ENCODE assay signal across 9 cellular contexts in the genomic region with DNA sequence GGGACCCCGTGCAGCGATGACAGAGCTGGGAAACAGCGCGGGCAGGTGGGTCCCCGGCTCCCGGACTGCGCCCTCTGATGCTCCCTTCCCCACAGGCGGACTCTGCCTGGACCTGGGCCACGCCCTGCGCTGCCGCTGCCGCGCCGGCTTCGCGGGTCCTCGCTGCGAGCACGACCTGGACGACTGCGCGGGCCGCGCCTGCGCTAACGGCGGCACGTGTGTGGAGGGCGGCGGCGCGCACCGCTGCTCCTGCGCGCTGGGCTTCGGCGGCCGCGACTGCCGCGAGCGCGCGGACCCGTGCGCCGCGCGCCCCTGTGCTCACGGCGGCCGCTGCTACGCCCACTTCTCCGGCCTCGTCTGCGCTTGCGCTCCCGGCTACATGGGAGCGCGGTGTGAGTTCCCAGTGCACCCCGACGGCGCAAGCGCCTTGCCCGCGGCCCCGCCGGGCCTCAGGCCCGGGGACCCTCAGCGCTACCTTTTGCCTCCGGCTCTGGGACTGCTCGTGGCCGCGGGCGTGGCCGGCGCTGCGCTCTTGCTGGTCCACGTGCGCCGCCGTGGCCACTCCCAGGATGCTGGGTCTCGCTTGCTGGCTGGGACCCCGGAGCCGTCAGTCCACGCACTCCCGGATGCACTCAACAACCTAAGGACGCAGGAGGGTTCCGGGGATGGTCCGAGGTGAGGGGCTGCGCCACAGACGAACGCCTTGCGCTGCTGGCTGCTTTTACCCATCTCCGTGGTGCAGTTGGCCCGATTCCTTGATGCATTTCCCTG. TPM values are rescaled to one million over a fixed set of nuclear protein-coding genes. Genes with fewer than 3 reads are reported as not detected.
DNase-seq lines count a peak whose midpoint lies in the region; ATAC-seq, FAIRE-seq and TF ChIP-seq lines count a peak whose summit lies in the region.
"Had no signal": no experiment of that assay in that cellular context is flagged by ENCODE, and none has a peak within 500 bp of the region (broad histone marks: within the 10 kb centered on the region; RNA-seq: fewer than 3 reads in every experiment).

No MANE protein-coding gene starts in this region.

- H4K5ac ChIP-seq in H1 (ENCODE audit: insufficient read length, low read depth, low read length): no peak overlapping the region

- peaks cover 3 to 6% of the 10 kb centered on the region in 2 experiments; a peak in 2 of 4 replicates for H3K9me3 ChIP-seq in H1 (ENCODE audit: insufficient read depth in 2 of 2, low read depth in 1 of 2, low read length in 1 of 2)

- peak overlapping the region; percentile 86 to 98 for H3K4me2 ChIP-seq in H1 (ENCODE audit: insufficient read depth in 1 of 2, low read depth in 2 of 2, low read length in 2 of 2)

- peaks cover 0 to 13% of the 10 kb centered on the region in 2 donors for H3K36me3 Mint-ChIP-seq in naive B cell

- no peak for TF ChIP-seq POLR2A in H1 (IDR thresholded peaks at IDR 0.05; ENCODE audit: control extremely low read depth in 1 of 2, low read depth in 2 of 2, low read length in 2 of 2)

- peak overlapping the region; percentile 35; the same call in 1 of the 2 replicates for H4K8ac ChIP-seq in H1 (ENCODE audit: extremely low read depth, insufficient read depth, low read length)

- H3K4me3 ChIP-seq in H1 (ENCODE audit: extremely low read depth in 1 of 4, insufficient read depth in 2 of 4, low read depth in 3 of 4, low read length in 4 of 4): peak overlapping the region; percentile 52 to 91 (median 72)

- peak overlapping the region; percentile 84 to 91 (median 88) for H3K4me3 Mint-ChIP-seq in naive B cell

- H3K4ac ChIP-seq in H1 (replicated peaks; ENCODE audit: insufficient read length, low read depth, low read length): no peak overlapping the region

- no peaks in the 10 kb centered on the region for H3K79me2 ChIP-seq in H1 (ENCODE audit: control insufficient read depth in 1 of 2, insufficient read depth in 2 of 2, low read length in 2 of 2)

- no peak overlapping the region for H2BK12ac ChIP-seq in H1 (ENCODE audit: low read depth, low read length)

- peaks cover 0 to 2% (median 0%) of the 10 kb centered on the region in 7 donors for H3K9me3 Mint-ChIP-seq in naive B cell

- TF ChIP-seq EP300 in H1 (IDR thresholded peaks at IDR 0.05; ENCODE audit: borderline replicate concordance in 1 of 2, low read depth in 2 of 2, low read length in 2 of 2): no peak

- H2AFZ ChIP-seq in H1 (ENCODE audit: low read length): peak overlapping the region; percentile 78

- peaks cover 29 to 70% (median 63%) of the 10 kb centered on the region in 4 experiments for H3K27me3 ChIP-seq in H1 (replicated peaks in 1 of 4; ENCODE audit: control insufficient read depth in 3 of 4, extremely low read depth in 1 of 4, insufficient read depth in 3 of 4, low read length in 3 of 4)

- no peak overlapping the region for H3K14ac ChIP-seq in H1 (ENCODE audit: insufficient read length)

- H3K23me2 ChIP-seq in H1 (ENCODE audit: low read depth, low read length): peaks cover 7% of the 10 kb centered on the region

- peak overlapping the region; percentile 71 for H3K18ac ChIP-seq in H1 (ENCODE audit: extremely low read depth, low read length)

- peaks cover 0 to 3% of the 10 kb centered on the region in 2 experiments for H4K20me1 ChIP-seq in H1 (replicated peaks in 1 of 2; ENCODE audit: control insufficient read depth in 1 of 2, insufficient read depth in 2 of 2, low read length in 2 of 2)

- no peak overlapping the region for H2AK5ac ChIP-seq in H1 (ENCODE audit: low read depth, low read length)

- H2BK5ac ChIP-seq in H1 (ENCODE audit: low read depth, low read length): no peak overlapping the region

- H3K9ac ChIP-seq in H1 (replicated peaks in 1 of 4; ENCODE audit: extremely low read depth in 1 of 4, low read depth in 3 of 4, low read length in 3 of 4): peak overlapping the region in 1 of 4 experiments; percentile 1; a peak in 1 of 7 replicates

- no peaks in the 10 kb centered on the region for H3K36me3 ChIP-seq in H1 (ENCODE audit: control insufficient read depth in 2 of 4, insufficient read depth in 4 of 4, low read length in 3 of 4)

- TF ChIP-seq CTCF in H1 (IDR thresholded peaks at IDR 0.05; ENCODE audit: control extremely low read depth in 1 of 3, insufficient read depth in 1 of 3, low read depth in 1 of 3, low read length in 3 of 3): no peak

- peak overlapping the region; percentile 72; the same call in 1 of the 2 replicates for H2BK15ac ChIP-seq in H1 (ENCODE audit: low read length)

- no peaks in the 10 kb centered on the region for H3K79me1 ChIP-seq in H1 (ENCODE audit: low read depth, low read length)

- H2BK120ac ChIP-seq in H1 (replicated peaks; ENCODE audit: low read depth, low read length): no peak overlapping the region

- peak; percentile 21 for DNase-seq in activated CD4-positive, alpha-beta T cell treated with anti-CD3 and anti-CD28 coated beads for 1 hour
- no peak for DNase-seq in activated CD4-positive, alpha-beta T cell treated with anti-CD3 and anti-CD28 coated beads, Interleukin-2, amount 50 U/mL, for 4 hours
- DNase-seq in NCI-H2081 treated with DMSO at 0.1 percent for 48 hours (lab: John Stamatoyannopoulos, UW) (peak; percentile 27), H1 (ENCODE audit: low read depth in 1 of 2, low spot score in 2 of 2) (peak; percentile 47 to 81), naive B cell (peak; percentile 41), superior temporal gyrus (ENCODE audit: extremely low spot score) (peak; percentile 17), cerebellar nuclear complex (lab: John Stamatoyannopoulos, UW) (no peak)
- peak; percentile 76 for DNase-seq in activated CD4-positive, alpha-beta T cell treated with anti-CD3 and anti-CD28 coated beads for 48 hours
- DNase-seq: DND-41 had no signal

- H4K91ac ChIP-seq in H1 (replicated peaks; ENCODE audit: insufficient read length, low read length): peak overlapping the region; percentile 72

- FAIRE-seq in H1 (lab: Jason Lieb, UNC): no peak

- H3K27ac Mint-ChIP-seq in naive B cell: peak overlapping the region in 1 of 6 donors; percentile 33

- H2BK20ac ChIP-seq in H1 (ENCODE audit: low read length): no peak overlapping the region

- no peak overlapping the region for H3K23ac ChIP-seq in H1 (ENCODE audit: insufficient read length)

- H3K56ac ChIP-seq in H1 (replicated peaks; ENCODE audit: insufficient read length, low read depth, low read length): peak overlapping the region; percentile 63

- POLR2A ChIA-PET in H1 (lab: Charles Lee; ENCODE audit: partially characterized antibody): interaction anchor here (0.5 to 3.4 kb wide), 14 partner anchors 9 to 164 kb away, joined by 3 to 15 read pairs (median 3); partner anchors contain the start of gene DLL3

- 4% methylated on average over 63 of the region's 96 CpGs; no CpG with 5 or more reads in 1 of the 2 experiments for WGBS in H1 (ENCODE audit: extremely low coverage in 1 of 2, insufficient coverage in 1 of 2, insufficient read length in 1 of 2, insufficient replicate concordance in 2 of 2, low coverage in 1 of 2, low lambda C conversion rate in 2 of 2, missing lambda C conversion rate in 1 of 2), 2 experiments

- CTCF ChIA-PET in H1 (lab: Charles Lee; ENCODE audit: partially characterized antibody): interaction anchor here (0.9 to 1.9 kb wide), 7 partner anchors 10 to 258 kb away, joined by 3 to 11 read pairs (median 5); partner anchors contain the start of gene EID2B

- H3K4me1 ChIP-seq in H1 (replicated peaks in 1 of 4; ENCODE audit: control insufficient read depth in 3 of 4, insufficient read depth in 4 of 4, low read length in 3 of 4): peaks cover 0 to 4% (median 0%) of the 10 kb centered on the region in 4 experiments; a peak in 2 of 7 replicates

- peaks cover 23 to 64% (median 45%) of the 10 kb centered on the region in 3 donors for H3K27me3 Mint-ChIP-seq in naive B cell

- H3K4me1 Mint-ChIP-seq in naive B cell: peaks cover 26 to 36% (median 33%) of the 10 kb centered on the region in 3 donors

- H3K27ac ChIP-seq in H1 (ENCODE audit: low read depth, low read length): no peak overlapping the region

- peak; percentile 61 to 74 for ATAC-seq in naive B cell (ENCODE audit: low read depth in 2 of 2)

- no peak for TF ChIP-seq RAD21 in H1 (IDR thresholded peaks at IDR 0.05 in 1 of 2, conservative IDR thresholded peaks at IDR 0.05 in 1 of 2; ENCODE audit: low read depth in 2 of 2, low read length in 2 of 2)

RNA-seq across cellular contexts. Expression of gene SELENOV, which starts 7.8 kb away (rescaled TPM):
- 8.4 and 11.0 TPM in 2 replicates for total RNA-seq in H1 (2021; fragmentation: NEBNext Ultra II Directional; extraction: Animal tissue kit (Norgen Biotek cat#: 25700))
- polyA plus RNA-seq in H1 (2011; rRNA removed): 10.7 and 21.8 TPM in 2 replicates
- polyA plus RNA-seq in H1 (2011; cell fraction: cytosol; rRNA removed): 11.5 TPM
- 27.1 TPM for polyA plus RNA-seq in H1 (2011; cell fraction: nucleus; rRNA removed)
- polyA plus RNA-seq in H1 (2012, experiment 1 of 2): 9.8 to 12.5 TPM (median 11.4 TPM) in 4 replicates
- 9.3 TPM for polyA plus RNA-seq in H1 (2012, experiment 2 of 2)
- 23.6 TPM for polyA plus RNA-seq in H1 (2013, experiment 1 of 2)
- 19.1 TPM for polyA plus RNA-seq in H1 (2013, experiment 2 of 2)
- polyA minus RNA-seq in H1 (2011; rRNA and poly(A)+ RNA removed): 1.2 and 2.0 TPM in 2 replicates
- 4.4 TPM for polyA minus RNA-seq in H1 (2011; cell fraction: cytosol; rRNA and poly(A)+ RNA removed)
- polyA minus RNA-seq in H1 (2011; cell fraction: nucleus; rRNA and poly(A)+ RNA removed): 16.2 TPM
- polyA plus RNA-seq in naive B cell (ENCODE audit: low read depth in 6 of 6): not detected

RNA-seq across cellular contexts. Expression of gene DLL3, which starts 8.4 kb away (rescaled TPM):
- 11.3 and 12.2 TPM in 2 replicates for total RNA-seq in H1 (2021; fragmentation: NEBNext Ultra II Directional; extraction: Animal tissue kit (Norgen Biotek cat#: 25700))
- polyA plus RNA-seq in H1 (2011; rRNA removed): 13.8 and 16.6 TPM in 2 replicates
- 10.9 TPM for polyA plus RNA-seq in H1 (2011; cell fraction: cytosol; rRNA removed)
- polyA plus RNA-seq in H1 (2011; cell fraction: nucleus; rRNA removed): 13.1 TPM
- polyA plus RNA-seq in H1 (2012, experiment 1 of 2): 4.0 to 10.2 TPM (median 8.6 TPM) in 4 replicates
- 6.7 TPM for polyA plus RNA-seq in H1 (2012, experiment 2 of 2)
- 63.8 TPM for polyA plus RNA-seq in H1 (2013, experiment 1 of 2)
- polyA plus RNA-seq in H1 (2013, experiment 2 of 2): 53.9 TPM
- polyA minus RNA-seq in H1 (2011; rRNA and poly(A)+ RNA removed): 1.2 and 1.6 TPM in 2 replicates
- 4.3 TPM for polyA minus RNA-seq in H1 (2011; cell fraction: cytosol; rRNA and poly(A)+ RNA removed)
- 3.9 TPM for polyA minus RNA-seq in H1 (2011; cell fraction: nucleus; rRNA and poly(A)+ RNA removed)
- polyA plus RNA-seq in naive B cell (ENCODE audit: low read depth in 6 of 6): under 1 TPM in 4 of 6 donors, not detected in 2; 0.20 to 0.89 (median 0.55) TPM

RNA-seq across cellular contexts. Expression of gene EID2B, which starts 25.5 kb away (rescaled TPM):
- 2.4 and 3.4 TPM in 2 replicates for total RNA-seq in H1 (2021; fragmentation: NEBNext Ultra II Directional; extraction: Animal tissue kit (Norgen Biotek cat#: 25700))
- polyA plus RNA-seq in H1 (2011; rRNA removed): 2.1 and 11.3 TPM in 2 replicates
- polyA plus RNA-seq in H1 (2011; cell fraction: cytosol; rRNA removed): 3.4 TPM
- polyA plus RNA-seq in H1 (2011; cell fraction: nucleus; rRNA removed): 2.6 TPM
- 1.5 to 2.6 TPM (median 1.8 TPM) in 4 replicates for polyA plus RNA-seq in H1 (2012, experiment 1 of 2)
- polyA plus RNA-seq in H1 (2012, experiment 2 of 2): 1.3 TPM
- polyA plus RNA-seq in H1 (2013, experiment 1 of 2): 3.8 TPM
- 3.0 TPM for polyA plus RNA-seq in H1 (2013, experiment 2 of 2)
- polyA minus RNA-seq in H1 (2011; rRNA and poly(A)+ RNA removed): 0.93 and 2.3 TPM in 2 replicates
- polyA minus RNA-seq in H1 (2011; cell fraction: cytosol; rRNA and poly(A)+ RNA removed): 0.95 TPM
- 1.5 TPM for polyA minus RNA-seq in H1 (2011; cell fraction: nucleus; rRNA and poly(A)+ RNA removed)
- polyA plus RNA-seq in naive B cell (ENCODE audit: low read depth in 6 of 6): 1 to 10 TPM; 3.6 to 9.9 (median 7.2) TPM

RNA-seq across cellular contexts. Expression of gene TIMM50, which starts 26.5 kb away (rescaled TPM):
- 153 and 155 TPM in 2 replicates for total RNA-seq in H1 (2021; fragmentation: NEBNext Ultra II Directional; extraction: Animal tissue kit (Norgen Biotek cat#: 25700))
- 187 and 217 TPM in 2 replicates for polyA plus RNA-seq in H1 (2011; rRNA removed)
- polyA plus RNA-seq in H1 (2011; cell fraction: cytosol; rRNA removed): 162 TPM
- polyA plus RNA-seq in H1 (2011; cell fraction: nucleus; rRNA removed): 233 TPM
- 147 to 197 TPM (median 169 TPM) in 4 replicates for polyA plus RNA-seq in H1 (2012, experiment 1 of 2)
- 251 TPM for polyA plus RNA-seq in H1 (2012, experiment 2 of 2)
- 125 TPM for polyA plus RNA-seq in H1 (2013, experiment 1 of 2)
- 123 TPM for polyA plus RNA-seq in H1 (2013, experiment 2 of 2)
- polyA minus RNA-seq in H1 (2011; rRNA and poly(A)+ RNA removed): 121 and 126 TPM in 2 replicates
- polyA minus RNA-seq in H1 (2011; cell fraction: cytosol; rRNA and poly(A)+ RNA removed): 92.0 TPM
- 71.7 TPM for polyA minus RNA-seq in H1 (2011; cell fraction: nucleus; rRNA and poly(A)+ RNA removed)
- 10 to 100 TPM; 35.4 to 41.9 (median 37.0) TPM for polyA plus RNA-seq in naive B cell (ENCODE audit: low read depth in 6 of 6)

RNA-seq across cellular contexts. Expression of gene EID2, which starts 32.8 kb away (rescaled TPM):
- total RNA-seq in H1 (2021; fragmentation: NEBNext Ultra II Directional; extraction: Animal tissue kit (Norgen Biotek cat#: 25700)): 29.6 and 29.9 TPM in 2 replicates
- polyA plus RNA-seq in H1 (2011; rRNA removed) (7.6 and 7.8 TPM in 2 replicates), naive B cell (ENCODE audit: low read depth in 6 of 6) (10 to 100 TPM in 4 of 6 donors, 1 to 10 TPM in 1, not detected in 1; 9.4 to 22.9 (median 17.3) TPM)
- 15.5 TPM for polyA plus RNA-seq in H1 (2011; cell fraction: cytosol; rRNA removed)
- 8.9 TPM for polyA plus RNA-seq in H1 (2011; cell fraction: nucleus; rRNA removed)
- polyA plus RNA-seq in H1 (2012, experiment 1 of 2): 19.2 to 23.4 TPM (median 19.8 TPM) in 4 replicates
- polyA plus RNA-seq in H1 (2012, experiment 2 of 2): 7.5 TPM
- polyA plus RNA-seq in H1 (2013, experiment 1 of 2): 24.5 TPM
- polyA plus RNA-seq in H1 (2013, experiment 2 of 2): 23.5 TPM
- 3.8 and 4.0 TPM in 2 replicates for polyA minus RNA-seq in H1 (2011; rRNA and poly(A)+ RNA removed)
- 9.8 TPM for polyA minus RNA-seq in H1 (2011; cell fraction: cytosol; rRNA and poly(A)+ RNA removed)
- polyA minus RNA-seq in H1 (2011; cell fraction: nucleus; rRNA and poly(A)+ RNA removed): 7.2 TPM

Comparison
In these comparisons a context has a peak if more than half of its experiments do, and no peak if none do; other contexts are left out.
1. DNase-seq: peak in activated CD4-positive, alpha-beta T cell treated with anti-CD3 and anti-CD28 coated beads for 1 hour (single experiment), NCI-H2081 treated with DMSO at 0.1 percent for 48 hours (single experiment), activated CD4-positive, alpha-beta T cell treated with anti-CD3 and anti-CD28 coated beads for 48 hours (single experiment), H1 (2 of 2), naive B cell (single experiment) and superior temporal gyrus (single experiment); none in activated CD4-positive, alpha-beta T cell treated with anti-CD3 and anti-CD28 coated beads, Interleukin-2, amount 50 U/mL, for 4 hours (0 of 2) and cerebellar nuclear complex (0 of 2).
2. RNA of gene SELENOV, which starts 7.8 kb away (polyA plus RNA-seq): 9.3 to 27.1 TPM in H1; not detected in naive B cell; every median in the first group is over 10 times any median in the second.